8 cellular contexts compared by ENCODE assay signal in genomic region chr13:41193919-41194824, GRCh38. TPM values are rescaled to one million over a fixed set of nuclear protein-coding genes. Genes with fewer than 3 reads are reported as not detected.
DNase-seq lines count a peak whose midpoint lies in the region; ATAC-seq and TF ChIP-seq lines count a peak whose summit lies in the region.

Gene KBTBD7, minus strand, starts transcription at chr13:41194569. Its CDS starts 312 bp downstream, at chr13:41194257.

- intact Hi-C loops in PC-3 (cut with micrococcal nuclease): loop anchor here (1.0 kb wide), 1 partner anchor 62 kb away; the partner anchor contains the start of gene KBTBD6

- H3K27ac ChIP-seq in PC-3 (ENCODE audit: low read length) (peak within 1 kb of the TSS; percentile 58), epithelial cell of prostate (peak within 1 kb of the TSS; percentile 67)

- DNase-seq in DMS53 (lab: John Stamatoyannopoulos, UW) (peak; percentile 94), PC-3 (peak; percentile 89), activated T-cell treated with anti-CD3 and anti-CD28 coated beads for 48 hours (ENCODE audit: low read depth) (peak; percentile 94), epithelial cell of prostate (ENCODE audit: low read depth, low spot score) (peak; percentile 70)
- DNase-seq in Jurkat, Clone E6-1 (ENCODE audit: low read depth, low spot score): peak; percentile 90
- DNase-seq in stimulated activated CD8-positive, alpha-beta memory T cell treated with anti-CD3 and anti-CD28 coated beads, Interleukin-2, amount 100 ng/mL, for 48 hours (ENCODE audit: low read depth in 2 of 2): peak; percentile 91 to 93

- CTCF ChIA-PET in PC-3 (lab: Charles Lee): interaction anchor here (0.6 kb wide), 1 partner anchor 27 kb away, joined by 3 read pairs; no protein-coding TSS in a partner anchor

- no peaks in the 10 kb centered on the region for H3K27me3 ChIP-seq in PC-3 (ENCODE audit: low read length)
- H3K27me3 ChIP-seq in mononuclear cell (ENCODE audit: insufficient read depth, low read length): no peaks in the 10 kb centered on the region

- peak within 1 kb of the TSS; percentile 78 for H3K4me3 ChIP-seq in Jurkat, Clone E6-1 (ENCODE audit: low read length)
- H3K4me3 ChIP-seq in PC-3 (ENCODE audit: low read length) (peak within 1 kb of the TSS; percentile 59), mononuclear cell (ENCODE audit: low read length) (peak within 1 kb of the TSS; percentile 64)

- TF ChIP-seq CTCF in PC-3 (conservative IDR thresholded peaks at IDR 0.05; ENCODE audit: low read depth, low read length): no peak

- peaks cover 18% of the 10 kb centered on the region for H3K79me2 ChIP-seq in PC-3 (ENCODE audit: low read length)

- peak within 1 kb of the TSS; percentile 50 for H3K9ac ChIP-seq in PC-3 (ENCODE audit: low read length)

- ATAC-seq in GM21717 (IDR thresholded peaks at IDR 0.05; ENCODE audit: unreplicated experiment) (peak; percentile 94), PC-3 (peak; percentile 96)

- no peaks in the 10 kb centered on the region for H3K36me3 ChIP-seq in PC-3 (ENCODE audit: low read depth, low read length)

- TSS peak; percentile 51 for BruUV-seq in PC-3 (replicated peaks; lab: Mats Ljungman, UMichigan)

- H3K9me3 ChIP-seq in PC-3 (ENCODE audit: low read length): no peaks in the 10 kb centered on the region
- H3K9me3 ChIP-seq in mononuclear cell (ENCODE audit: low read depth, low read length): no peaks in the 10 kb centered on the region

- H3K4me2 ChIP-seq in PC-3 (ENCODE audit: low read length): peak within 1 kb of the TSS; percentile 81

- POLR2A ChIA-PET in PC-3 (lab: Charles Lee; ENCODE audit: unreplicated experiment): no interaction called here

- H3K4me1 ChIP-seq in PC-3 (ENCODE audit: insufficient read depth, low read length) (peaks cover 18% of the 10 kb centered on the region), mononuclear cell (ENCODE audit: insufficient read depth, low read length) (peaks cover 21% of the 10 kb centered on the region)

- no peaks in the 10 kb centered on the region for H3F3A ChIP-seq in PC-3 (ENCODE audit: low read length, unreplicated experiment)

- H2AFZ ChIP-seq in PC-3 (ENCODE audit: low read length): peak within 1 kb of the TSS; percentile 87

- H4K20me1 ChIP-seq in PC-3 (ENCODE audit: low read length): no peaks in the 10 kb centered on the region

- no peaks in the 10 kb centered on the region for H3K9me2 ChIP-seq in PC-3 (replicated peaks; ENCODE audit: low read length)

RNA-seq across cellular contexts. Expression of gene KBTBD7, which starts in this region (rescaled TPM):
- 9.0 TPM for polyA plus RNA-seq in Jurkat, Clone E6-1 (2012; ENCODE audit: insufficient read depth, insufficient read length)
- total RNA-seq in PC-3 (2014; rRNA removed) (1.0 and 1.6 TPM in 2 replicates), mononuclear cell (3.9 TPM)

Comparison
In these comparisons a context has a peak if more than half of its experiments do, and no peak if none do; other contexts are left out.
1. Peak in every context shown above with its lines: DNase-seq, ATAC-seq, H3K4me3 ChIP-seq and H3K27ac ChIP-seq.